In genomic region chr20:8242066-8242465, GRCh38 we compare ENCODE assay signal across 24 cellular contexts.
DNase-seq lines count a peak whose midpoint lies in the region; ATAC-seq and TF ChIP-seq lines count a peak whose summit lies in the region.
"Had no signal": no experiment of that assay in that cellular context is flagged by ENCODE, and none has a peak within 500 bp of the region (broad histone marks: within the 10 kb centered on the region; RNA-seq: fewer than 3 reads in every experiment).

No MANE protein-coding gene starts in this region.

- dilution Hi-C loops in mammary epithelial cell (cut with HindIII; ENCODE audit: low sequenced_read_pairs): no loop called here

- no peaks in the 10 kb centered on the region for H3K9me3 ChIP-seq in breast epithelium
- no peaks in the 10 kb centered on the region for H3K9me3 ChIP-seq in mammary epithelial cell (replicated peaks; ENCODE audit: insufficient read depth, low read length)
- H3K9me3 ChIP-seq in CD8-positive, alpha-beta T cell (ENCODE audit: low read length): no peaks in the 10 kb centered on the region
- H3K9me3 ChIP-seq: SJSA1 had no signal

- no peaks in the 10 kb centered on the region for H3K27me3 Mint-ChIP-seq in CD8-positive, alpha-beta T cell (ENCODE audit: low read depth)
- H3K27me3 Mint-ChIP-seq: T-cell had no signal

- H3K4me2 ChIP-seq in mammary epithelial cell (ENCODE audit: insufficient read depth, low read depth, low read length): no peak overlapping the region
- H3K4me2 ChIP-seq: KMS-11, PC-9 had no signal

- POLR2A ChIA-PET in CD8-positive, alpha-beta T cell (lab: Charles Lee): no interaction called here

- no TSS peak for BruUV-seq in mammary epithelial cell (replicated peaks; lab: Mats Ljungman, UMichigan)

- intact Hi-C loops in breast epithelium (cut with DNase I; ENCODE audit: low total_unique reads) (no loop called here), mammary epithelial cell (cut with micrococcal nuclease) (no loop called here), sciatic nerve (cut with DNase I) (loop anchor here (5.0 kb wide), 1 partner anchor 855 kb away; no protein-coding TSS in a partner anchor)
- intact Hi-C loops in CD8-positive, alpha-beta T cell (cut with DNase I, micrococcal nuclease): no loop called here

- H3K4me1 Mint-ChIP-seq in CD8-positive, alpha-beta T cell (ENCODE audit: low read depth): peaks cover 9% of the 10 kb centered on the region

- H3K36me3 ChIP-seq in breast epithelium: no peaks in the 10 kb centered on the region
- H3K36me3 ChIP-seq in mammary epithelial cell (ENCODE audit: insufficient read depth, low read length): no peaks in the 10 kb centered on the region
- no peaks in the 10 kb centered on the region for H3K36me3 ChIP-seq in CD8-positive, alpha-beta T cell (ENCODE audit: insufficient read depth, low read length)
- H3K36me3 ChIP-seq: SJSA1 had no signal

- H3K27me3 ChIP-seq in breast epithelium (no peaks in the 10 kb centered on the region), mammary epithelial cell (ENCODE audit: insufficient read depth, low read length) (no peaks in the 10 kb centered on the region)
- no peaks in the 10 kb centered on the region for H3K27me3 ChIP-seq in CD8-positive, alpha-beta T cell (ENCODE audit: insufficient read depth, low read length)

- H3K9ac ChIP-seq in mammary epithelial cell (ENCODE audit: insufficient read depth, low read length): no peak overlapping the region
- H3K9ac ChIP-seq: KMS-11 had no signal

- no peaks in the 10 kb centered on the region for H3K36me3 Mint-ChIP-seq in CD8-positive, alpha-beta T cell
- H3K36me3 Mint-ChIP-seq: T-cell had no signal

- 90% methylated on average over 2 of the region's 2 CpGs for WGBS in mammary epithelial cell (ENCODE audit: low coverage, missing lambda C conversion rate)

- H3K4me1 ChIP-seq in breast epithelium (peaks cover 3 to 6% of the 10 kb centered on the region in 2 donors), mammary epithelial cell (ENCODE audit: insufficient read depth, low read length) (no peaks in the 10 kb centered on the region)
- H3K4me1 ChIP-seq in CD8-positive, alpha-beta T cell (ENCODE audit: insufficient read depth, low read length): no peaks in the 10 kb centered on the region
- H3K4me1 ChIP-seq: SJSA1 had no signal

- no peaks in the 10 kb centered on the region for H3K9me3 Mint-ChIP-seq in CD8-positive, alpha-beta T cell
- H3K9me3 Mint-ChIP-seq: CD14-positive monocyte, H9, T-cell had no signal

- H4K20me1 ChIP-seq in mammary epithelial cell (ENCODE audit: insufficient read depth, low read length): no peaks in the 10 kb centered on the region

- H3K4me3 ChIP-seq in breast epithelium (no peak overlapping the region), mammary epithelial cell (replicated peaks in 1 of 3; ENCODE audit: insufficient read depth in 1 of 3, low read depth in 2 of 3, low read length in 3 of 3) (no peak overlapping the region), choroid plexus epithelial cell (ENCODE audit: low read depth, low read length) (no peak overlapping the region)
- no peak overlapping the region for H3K4me3 ChIP-seq in CD8-positive, alpha-beta T cell (ENCODE audit: low read depth, low read length)
- H3K4me3 ChIP-seq: PC-9, SJSA1 had no signal

- in situ Hi-C loops in mammary epithelial cell (cut with MboI; ENCODE audit: low sequenced_read_pairs in 2 of 2): no loop called here

- H3K79me2 ChIP-seq in mammary epithelial cell (ENCODE audit: insufficient read depth, low read length): no peaks in the 10 kb centered on the region

- H3K4me3 Mint-ChIP-seq in CD8-positive, alpha-beta T cell: no peak overlapping the region
- H3K4me3 Mint-ChIP-seq: CD14-positive monocyte, H9, T-cell had no signal

- no peak overlapping the region for H2AFZ ChIP-seq in mammary epithelial cell (ENCODE audit: low read depth, low read length)
- H2AFZ ChIP-seq: PC-9 had no signal

- CTCF ChIA-PET in mammary epithelial cell (lab: Charles Lee; ENCODE audit: low non-redundant PET): no interaction called here
- CTCF ChIA-PET in CD8-positive, alpha-beta T cell (lab: Charles Lee): interaction anchor here (0.6 to 1.3 kb wide), 3 partner anchors 64 to 1586 kb away, joined by 3 to 4 read pairs (median 3); no protein-coding TSS in a partner anchor

- TF ChIP-seq CTCF in breast epithelium (IDR thresholded peaks at IDR 0.05) (no peak), mammary epithelial cell (conservative IDR thresholded peaks at IDR 0.05 in 1 of 2, IDR thresholded peaks at IDR 0.05 in 1 of 2; ENCODE audit: extremely low read depth in 1 of 2, insufficient read depth in 1 of 2, low read depth in 1 of 2, low read length in 2 of 2) (no peak), choroid plexus epithelial cell (conservative IDR thresholded peaks at IDR 0.05; ENCODE audit: low read depth, low read length) (no peak)
- no peak for TF ChIP-seq CTCF in CD8-positive, alpha-beta T cell (IDR thresholded peaks at IDR 0.05)

- DNase-seq in breast epithelium (ENCODE audit: low spot score in 2 of 2) (no peak), mammary epithelial cell (no peak), GM04504 (ENCODE audit: low read depth) (peak; percentile 12), choroid plexus epithelial cell (ENCODE audit: low read depth) (peak; percentile 44), sciatic nerve (ENCODE audit: low spot score) (no peak)
- DNase-seq in CD8-positive, alpha-beta T cell: no peak
- DNase-seq: DND-41, H9, NCI-H1048, NCI-H1417, NCI-H1694, NCI-H2029 treated with DMSO at 0.1 percent for 48 hours, NCI-H226, NCI-H510A treated with DMSO at 0.1 percent for 48 hours, NCI-H748 treated with DMSO at 0.1 percent for 48 hours, PC-9, Right ventricle myocardium superior, RPMI8226, T-cell had no signal

- H3K27ac ChIP-seq in breast epithelium (peak overlapping the region; percentile 14 to 35), mammary epithelial cell (ENCODE audit: insufficient read depth, low read depth, low read length) (no peak overlapping the region)
- no peak overlapping the region for H3K27ac ChIP-seq in CD8-positive, alpha-beta T cell (ENCODE audit: low read depth, low read length)
- H3K27ac ChIP-seq: KMS-11, PC-9, SJSA1 had no signal

- ATAC-seq in sciatic nerve (peak; percentile 22), HG02885 (IDR thresholded peaks at IDR 0.05; ENCODE audit: poor library complexity, unreplicated experiment) (no peak), HG02759 (IDR thresholded peaks at IDR 0.05; ENCODE audit: unreplicated experiment) (no peak)
- ATAC-seq in CD8-positive, alpha-beta T cell: no peak
- ATAC-seq: T-cell had no signal

- no peak for TF ChIP-seq POLR2A in breast epithelium (IDR thresholded peaks at IDR 0.05)

- no peak overlapping the region for H3K27ac Mint-ChIP-seq in CD8-positive, alpha-beta T cell
- H3K27ac Mint-ChIP-seq: T-cell had no signal

Comparison
In these comparisons a context has a peak if more than half of its experiments do, and no peak if none do; other contexts are left out.
1. H3K27ac ChIP-seq: peak in breast epithelium (2 of 2); none in mammary epithelial cell (single experiment) and CD8-positive, alpha-beta T cell (single experiment).
2. DNase-seq: peak in GM04504 (single experiment) and choroid plexus epithelial cell (single experiment); none in breast epithelium (0 of 2), mammary epithelial cell (single experiment), sciatic nerve (single experiment) and CD8-positive, alpha-beta T cell (0 of 7).